Comparison of ENCODE assay signal across 8 cellular contexts in genomic region chr2:219176818-219177593, GRCh38. TPM values are rescaled to one million over a fixed set of nuclear protein-coding genes. Genes with fewer than 3 reads are reported as not detected.
DNase-seq lines count a peak whose midpoint lies in the region; ATAC-seq and TF ChIP-seq lines count a peak whose summit lies in the region.

TSS of gene CNPPD1 (minus strand) at chr2:219176925. CDS start at chr2:219176828, 97 bp downstream.

- peak within 1 kb of the TSS; percentile 97 for H3K4me3 Mint-ChIP-seq in natural killer cell

- POLR2A ChIA-PET in RWPE1 (lab: Yijun Ruan, JAX; ENCODE audit: low non-redundant PET), result interaction anchor here (0.6 to 1.2 kb wide), 5 partner anchors 16 to 131 kb away, joined by 3 to 5 read pairs (median 3); partner anchors contain the start of gene DNAJB2

- TF ChIP-seq CTCF in DOHH2 (IDR thresholded peaks at IDR 0.05; ENCODE audit: low read depth, low read length, poor library complexity, severe bottlenecking) (no peak), RWPE1 (conservative IDR thresholded peaks at IDR 0.05; ENCODE audit: low read depth) (no peak), fibroblast of mammary gland (conservative IDR thresholded peaks at IDR 0.05; ENCODE audit: control insufficient read depth, insufficient read depth, low read depth, low read length) (no peak), natural killer cell (IDR thresholded peaks at IDR 0.05) (no peak)

- H3K4me2 ChIP-seq in DOHH2 (ENCODE audit: low read length) (peak within 1 kb of the TSS; percentile 95), Karpas-422 (ENCODE audit: low read depth, low read length, poor library complexity, severe bottlenecking) (peak within 1 kb of the TSS; percentile 92)

- peak within 1 kb of the TSS; percentile 54; the same call in 1 of the 2 replicates for H2AFZ ChIP-seq in Karpas-422 (ENCODE audit: low read length)

- H3K36me3 ChIP-seq in DOHH2 (ENCODE audit: control insufficient read depth, low read length) (peaks cover 73% of the 10 kb centered on the region), Karpas-422 (ENCODE audit: insufficient read depth, low read length) (peaks cover 25% of the 10 kb centered on the region; the same call in 1 of the 2 replicates)

- H3K27ac ChIP-seq in DOHH2 (ENCODE audit: low read depth, low read length), result peak within 1 kb of the TSS; percentile 99
- H3K27ac ChIP-seq in Karpas-422 (ENCODE audit: low read length), result peak within 1 kb of the TSS; percentile 88
- H3K27ac ChIP-seq in RWPE1, result peak within 1 kb of the TSS; percentile 99

- no peaks in the 10 kb centered on the region for H3K27me3 Mint-ChIP-seq in natural killer cell (ENCODE audit: low read depth in 2 of 2)

- H3K36me3 Mint-ChIP-seq in natural killer cell, result peaks cover 9% of the 10 kb centered on the region

- DNase-seq in Karpas-422 (peak; percentile 94), RWPE1 (ENCODE audit: low spot score) (peak; percentile 82), fibroblast of mammary gland (ENCODE audit: low read depth) (peak; percentile 63), natural killer cell (peak; percentile 85)
- peak; percentile 72 to 83 for DNase-seq in activated T-helper 1 cell treated with anti-CD3 and anti-CD28 coated beads, Interleukin-2, amount 50 U/mL, for 16 hours (ENCODE audit: low read depth in 1 of 2, low spot score in 1 of 2)
- peak; percentile 86 for DNase-seq in stimulated activated naive CD4-positive, alpha-beta T cell treated with Interleukin-2 at 50 U/mL for 16 hours (lab: John Stamatoyannopoulos, UW)

- peak within 1 kb of the TSS; percentile 99 to 100 for H3K27ac Mint-ChIP-seq in natural killer cell

- H3K27me3 ChIP-seq in DOHH2 (ENCODE audit: control insufficient read depth, low read length) (no peaks in the 10 kb centered on the region), Karpas-422 (ENCODE audit: low read length) (no peaks in the 10 kb centered on the region)

- peak within 1 kb of the TSS; percentile 96 for H3K4me3 ChIP-seq in DOHH2 (ENCODE audit: low read length)
- peak within 1 kb of the TSS; percentile 81 for H3K4me3 ChIP-seq in Karpas-422 (ENCODE audit: low read length)
- peak within 1 kb of the TSS; percentile 88 for H3K4me3 ChIP-seq in fibroblast of mammary gland (ENCODE audit: control insufficient read depth, low read depth, low read length)

- peak; percentile 64 for ATAC-seq in GM21786 (IDR thresholded peaks at IDR 0.05; ENCODE audit: unreplicated experiment)
- peak; percentile 72 to 89 (median 79) for ATAC-seq in natural killer cell

- H3K9me3 Mint-ChIP-seq in natural killer cell, result no peaks in the 10 kb centered on the region

- H3K79me2 ChIP-seq in DOHH2 (ENCODE audit: control insufficient read depth, low read length) (peaks cover 42% of the 10 kb centered on the region), Karpas-422 (ENCODE audit: low read length) (peaks cover 39% of the 10 kb centered on the region)

- H3K9me2 ChIP-seq in DOHH2 (replicated peaks; ENCODE audit: control insufficient read depth, low read length), result no peaks in the 10 kb centered on the region
- no peaks in the 10 kb centered on the region for H3K9me2 ChIP-seq in Karpas-422 (replicated peaks; ENCODE audit: insufficient read depth, low read length)

- H3F3A ChIP-seq in DOHH2 (ENCODE audit: control insufficient read depth, insufficient read depth), result peaks cover 14% of the 10 kb centered on the region

- no peaks in the 10 kb centered on the region for H3K9me3 ChIP-seq in DOHH2 (ENCODE audit: control insufficient read depth, insufficient read depth, low read length)
- H3K9me3 ChIP-seq in Karpas-422 (ENCODE audit: low read length), result no peaks in the 10 kb centered on the region

- H3K4me1 ChIP-seq in DOHH2 (ENCODE audit: control insufficient read depth, low read length) (peaks cover 28% of the 10 kb centered on the region), Karpas-422 (ENCODE audit: low read length) (peaks cover 22% of the 10 kb centered on the region)

- 0 out of 2 replicates have a peak, but pooled peaks cover 5% of the 10 kb centered on the region for H4K20me1 ChIP-seq in DOHH2 (ENCODE audit: control insufficient read depth, insufficient read depth, low read depth, low read length)
- no peaks in the 10 kb centered on the region for H4K20me1 ChIP-seq in Karpas-422 (ENCODE audit: insufficient read depth, low read depth, low read length)

- peak within 1 kb of the TSS; percentile 98 for H3K9ac ChIP-seq in Karpas-422 (ENCODE audit: low read length)

- peaks cover 47 to 72% of the 10 kb centered on the region in 2 donors for H3K4me1 Mint-ChIP-seq in natural killer cell

- CTCF ChIA-PET in RWPE1 (lab: Yijun Ruan, JAX), result interaction anchor here (0.5 to 1.6 kb wide), 5 partner anchors 17 to 166 kb away, joined by 3 to 6 read pairs (median 3); partner anchors contain the start of gene NHEJ1

- intact Hi-C loops in natural killer cell (cut with micrococcal nuclease), result loop anchor here (1.0 to 10.0 kb wide), 4 partner anchors 78 to 280 kb away; partner anchors contain the start of genes DNAJB2 and DNPEP

RNA-seq across cellular contexts. Expression of gene CNPPD1, which starts in this region (rescaled TPM):
- 38.7 and 64.8 TPM in 2 replicates for total RNA-seq in Karpas-422 (2014; rRNA removed; shearing (Covaris generic); ENCODE audit: low replicate concordance)
- 10 to 100 TPM; 64.4 to 72.4 (median 64.8) TPM for total RNA-seq in natural killer cell

Comparison
In these comparisons a context has a peak if more than half of its experiments do, and no peak if none do; other contexts are left out.
1. Peak in every context shown above with its lines: DNase-seq, ATAC-seq, H3K4me3 ChIP-seq and H3K27ac ChIP-seq.